In genomic region chr6:12241493-12242214, GRCh38 we compare ENCODE assay signal across 1 cellular context.
TF ChIP-seq lines count a peak whose summit lies in the region.

No MANE protein-coding gene starts in this region.

TF ChIP-seq in WTC11, 78 proteins besides CTCF, POLR2A, EP300 and RAD21 (continued from another document):
- TF ChIP-seq, protein P1, sequence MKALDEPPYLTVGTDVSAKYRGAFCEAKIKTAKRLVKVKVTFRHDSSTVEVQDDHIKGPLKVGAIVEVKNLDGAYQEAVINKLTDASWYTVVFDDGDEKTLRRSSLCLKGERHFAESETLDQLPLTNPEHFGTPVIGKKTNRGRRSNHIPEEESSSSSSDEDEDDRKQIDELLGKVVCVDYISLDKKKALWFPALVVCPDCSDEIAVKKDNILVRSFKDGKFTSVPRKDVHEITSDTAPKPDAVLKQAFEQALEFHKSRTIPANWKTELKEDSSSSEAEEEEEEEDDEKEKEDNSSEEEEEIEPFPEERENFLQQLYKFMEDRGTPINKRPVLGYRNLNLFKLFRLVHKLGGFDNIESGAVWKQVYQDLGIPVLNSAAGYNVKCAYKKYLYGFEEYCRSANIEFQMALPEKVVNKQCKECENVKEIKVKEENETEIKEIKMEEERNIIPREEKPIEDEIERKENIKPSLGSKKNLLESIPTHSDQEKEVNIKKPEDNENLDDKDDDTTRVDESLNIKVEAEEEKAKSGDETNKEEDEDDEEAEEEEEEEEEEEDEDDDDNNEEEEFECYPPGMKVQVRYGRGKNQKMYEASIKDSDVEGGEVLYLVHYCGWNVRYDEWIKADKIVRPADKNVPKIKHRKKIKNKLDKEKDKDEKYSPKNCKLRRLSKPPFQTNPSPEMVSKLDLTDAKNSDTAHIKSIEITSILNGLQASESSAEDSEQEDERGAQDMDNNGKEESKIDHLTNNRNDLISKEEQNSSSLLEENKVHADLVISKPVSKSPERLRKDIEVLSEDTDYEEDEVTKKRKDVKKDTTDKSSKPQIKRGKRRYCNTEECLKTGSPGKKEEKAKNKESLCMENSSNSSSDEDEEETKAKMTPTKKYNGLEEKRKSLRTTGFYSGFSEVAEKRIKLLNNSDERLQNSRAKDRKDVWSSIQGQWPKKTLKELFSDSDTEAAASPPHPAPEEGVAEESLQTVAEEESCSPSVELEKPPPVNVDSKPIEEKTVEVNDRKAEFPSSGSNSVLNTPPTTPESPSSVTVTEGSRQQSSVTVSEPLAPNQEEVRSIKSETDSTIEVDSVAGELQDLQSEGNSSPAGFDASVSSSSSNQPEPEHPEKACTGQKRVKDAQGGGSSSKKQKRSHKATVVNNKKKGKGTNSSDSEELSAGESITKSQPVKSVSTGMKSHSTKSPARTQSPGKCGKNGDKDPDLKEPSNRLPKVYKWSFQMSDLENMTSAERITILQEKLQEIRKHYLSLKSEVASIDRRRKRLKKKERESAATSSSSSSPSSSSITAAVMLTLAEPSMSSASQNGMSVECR (CRISPR knock-in tag; IDR thresholded peaks at IDR 0.05; ENCODE audit: borderline replicate concordance), result no peak
- TF ChIP-seq ESRRA (CRISPR knock-in tag; IDR thresholded peaks at IDR 0.05; ENCODE audit: borderline replicate concordance) (no peak), ZNF138 (CRISPR knock-in tag; conservative IDR thresholded peaks at IDR 0.05) (no peak), SOX15 (CRISPR knock-in tag; IDR thresholded peaks at IDR 0.05) (no peak), TEAD4 (CRISPR knock-in tag; IDR thresholded peaks at IDR 0.05) (no peak), ZNF423 (CRISPR knock-in tag; IDR thresholded peaks at IDR 0.05) (no peak), GRHL2 (CRISPR knock-in tag; IDR thresholded peaks at IDR 0.05; ENCODE audit: insufficient replicate concordance, severe bottlenecking) (no peak), CREM (CRISPR knock-in tag; IDR thresholded peaks at IDR 0.05) (no peak), ZNF396 (CRISPR knock-in tag; IDR thresholded peaks at IDR 0.05; ENCODE audit: borderline replicate concordance) (no peak), NFYB (CRISPR knock-in tag; conservative IDR thresholded peaks at IDR 0.05; ENCODE audit: low read depth) (no peak), GABPB1 (CRISPR knock-in tag; IDR thresholded peaks at IDR 0.05) (no peak), JUN (CRISPR knock-in tag; IDR thresholded peaks at IDR 0.05) (no peak)
- TF ChIP-seq, protein P2, sequence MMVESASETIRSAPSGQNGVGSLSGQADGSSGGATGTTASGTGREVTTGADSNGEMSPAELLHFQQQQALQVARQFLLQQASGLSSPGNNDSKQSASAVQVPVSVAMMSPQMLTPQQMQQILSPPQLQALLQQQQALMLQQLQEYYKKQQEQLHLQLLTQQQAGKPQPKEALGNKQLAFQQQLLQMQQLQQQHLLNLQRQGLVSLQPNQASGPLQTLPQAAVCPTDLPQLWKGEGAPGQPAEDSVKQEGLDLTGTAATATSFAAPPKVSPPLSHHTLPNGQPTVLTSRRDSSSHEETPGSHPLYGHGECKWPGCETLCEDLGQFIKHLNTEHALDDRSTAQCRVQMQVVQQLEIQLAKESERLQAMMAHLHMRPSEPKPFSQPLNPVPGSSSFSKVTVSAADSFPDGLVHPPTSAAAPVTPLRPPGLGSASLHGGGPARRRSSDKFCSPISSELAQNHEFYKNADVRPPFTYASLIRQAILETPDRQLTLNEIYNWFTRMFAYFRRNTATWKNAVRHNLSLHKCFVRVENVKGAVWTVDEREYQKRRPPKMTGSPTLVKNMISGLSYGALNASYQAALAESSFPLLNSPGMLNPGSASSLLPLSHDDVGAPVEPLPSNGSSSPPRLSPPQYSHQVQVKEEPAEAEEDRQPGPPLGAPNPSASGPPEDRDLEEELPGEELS (CRISPR knock-in tag; IDR thresholded peaks at IDR 0.05), result no peak
